ENCODE assay signal across 9 cellular contexts in the genomic region with DNA sequence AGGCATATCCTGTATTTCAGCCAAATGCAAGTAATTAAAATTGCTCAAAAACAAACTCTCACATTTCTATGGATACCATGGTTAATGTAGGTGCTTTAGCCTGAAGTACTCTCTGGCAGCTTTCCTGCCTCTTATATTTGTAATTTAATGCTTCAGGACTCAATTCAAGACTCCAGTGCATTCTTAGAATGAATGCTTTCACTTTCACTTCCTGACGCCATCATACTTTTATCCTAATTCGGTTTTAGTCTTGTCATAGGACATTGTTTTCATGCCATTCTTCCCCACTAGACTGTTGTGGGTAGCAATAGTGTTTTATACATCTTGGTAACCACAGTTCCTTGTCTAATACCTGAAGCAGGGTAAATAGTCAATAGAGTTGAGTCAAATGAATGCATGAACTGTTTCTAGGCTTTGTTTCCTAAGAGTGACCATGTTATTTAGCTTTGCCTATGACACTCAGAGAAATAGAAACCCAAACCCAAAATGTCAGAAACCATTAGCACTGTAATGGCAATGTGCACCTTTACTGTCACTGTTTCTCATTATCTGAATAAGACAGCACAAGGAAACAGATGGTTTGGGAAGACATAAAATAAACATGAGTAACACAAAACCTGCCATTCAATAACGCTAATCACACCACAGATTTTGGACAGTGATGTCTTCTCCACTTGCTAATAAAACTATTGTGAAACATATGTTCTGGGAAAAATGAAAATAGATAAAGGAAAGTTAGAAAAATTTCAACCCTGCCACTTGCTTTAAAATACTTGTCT.
DNase-seq lines count a peak whose midpoint lies in the region; ATAC-seq and TF ChIP-seq lines count a peak whose summit lies in the region.
"Had no signal": no experiment of that assay in that cellular context is flagged by ENCODE, and none has a peak within 500 bp of the region (broad histone marks: within the 10 kb centered on the region; RNA-seq: fewer than 3 reads in every experiment).

No MANE protein-coding gene starts in this region.

- H3K27ac ChIP-seq in left ventricle myocardium inferior (replicated peaks): peak overlapping the region; percentile 9
- peak overlapping the region; percentile 11 to 64 for H3K27ac ChIP-seq in uterus

- H3K27me3 Mint-ChIP-seq in T-helper 17 cell: no peaks in the 10 kb centered on the region
- H3K27me3 Mint-ChIP-seq in endothelial cell (ENCODE audit: unreplicated experiment): peaks cover 3% of the 10 kb centered on the region
- H3K27me3 Mint-ChIP-seq: CD4-positive, alpha-beta memory T cell had no signal

- peaks cover 5% of the 10 kb centered on the region for H3K9me3 Mint-ChIP-seq in endothelial cell (ENCODE audit: unreplicated experiment)

- H3K4me3 Mint-ChIP-seq in T-helper 17 cell (peak overlapping the region; percentile 13), endothelial cell (ENCODE audit: unreplicated experiment) (no peak overlapping the region)

- H3K4me1 ChIP-seq in left ventricle myocardium inferior (peaks cover 28% of the 10 kb centered on the region), uterus (no peaks in the 10 kb centered on the region)

- H3K27me3 ChIP-seq in left ventricle myocardium inferior (ENCODE audit: low read depth) (no peaks in the 10 kb centered on the region), uterus (no peaks in the 10 kb centered on the region)

- H3K4me1 Mint-ChIP-seq in T-helper 17 cell (no peaks in the 10 kb centered on the region), endothelial cell (ENCODE audit: unreplicated experiment) (no peaks in the 10 kb centered on the region)

- H3K36me3 Mint-ChIP-seq in T-helper 17 cell (ENCODE audit: low read depth) (no peaks in the 10 kb centered on the region), endothelial cell (ENCODE audit: low read depth, unreplicated experiment) (peaks cover 1% of the 10 kb centered on the region)
- H3K36me3 Mint-ChIP-seq: CD4-positive, alpha-beta memory T cell had no signal

- intact Hi-C loops in left ventricle myocardium inferior (cut with micrococcal nuclease): no loop called here
- intact Hi-C loops in left cardiac atrium (cut with DNase I): no loop called here
- intact Hi-C loops in uterus (cut with DNase I; ENCODE audit: low total_unique reads): no loop called here

- H3K27ac Mint-ChIP-seq in T-helper 17 cell (no peak overlapping the region), endothelial cell (ENCODE audit: unreplicated experiment) (no peak overlapping the region)

- ATAC-seq in left cardiac atrium (no peak), T-helper 17 cell (no peak), HG02588 (IDR thresholded peaks at IDR 0.05; ENCODE audit: unreplicated experiment) (no peak), GM19467 (IDR thresholded peaks at IDR 0.05; ENCODE audit: unreplicated experiment) (no peak)

- H3K4me3 ChIP-seq in left ventricle myocardium inferior (peak overlapping the region; percentile 52), uterus (peak overlapping the region; percentile 22 to 24)

- TF ChIP-seq CTCF in left ventricle myocardium inferior (IDR thresholded peaks at IDR 0.05; ENCODE audit: borderline replicate concordance) (no peak), uterus (IDR thresholded peaks at IDR 0.05) (no peak), endothelial cell (IDR thresholded peaks at IDR 0.05; ENCODE audit: unreplicated experiment) (no peak)

- TF ChIP-seq POLR2A in uterus (IDR thresholded peaks at IDR 0.05): no peak

- H3K9me3 ChIP-seq in left ventricle myocardium inferior (replicated peaks): no peaks in the 10 kb centered on the region
- H3K9me3 ChIP-seq in T-helper 17 cell (ENCODE audit: control insufficient read depth, low read length, poor library complexity, severe bottlenecking): no peaks in the 10 kb centered on the region
- no peaks in the 10 kb centered on the region for H3K9me3 ChIP-seq in uterus

- DNase-seq in left ventricle myocardium inferior (no peak), left cardiac atrium (no peak), T-helper 17 cell (no peak), iris pigment epithelial cell (ENCODE audit: low read depth) (peak; percentile 78), uterus (no peak), endothelial cell (ENCODE audit: low spot score) (no peak)
- DNase-seq: CD4-positive, alpha-beta memory T cell had no signal

- no peaks in the 10 kb centered on the region for H3K36me3 ChIP-seq in left ventricle myocardium inferior
- H3K36me3 ChIP-seq in uterus: no peaks in the 10 kb centered on the region
